11 cellular contexts compared by ENCODE assay signal in the genomic region with DNA sequence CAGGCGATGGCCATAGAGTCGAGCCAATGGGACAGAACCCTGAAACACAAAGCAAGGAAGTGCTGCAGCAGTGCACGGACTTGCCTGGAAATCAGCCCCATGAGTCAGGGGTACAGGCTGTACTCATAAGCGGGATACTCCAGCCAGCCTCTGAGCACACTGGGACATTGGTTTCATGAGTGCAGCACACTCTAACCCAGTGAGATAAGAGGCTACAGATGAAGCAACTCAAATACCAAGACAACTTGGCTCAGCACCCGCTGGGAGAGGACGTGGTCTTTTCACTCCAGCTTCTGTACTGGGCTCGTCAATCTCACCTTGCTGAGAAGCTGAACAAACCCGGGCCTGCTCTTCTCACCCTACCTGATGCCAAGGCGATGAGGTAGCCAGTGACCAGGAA.
DNase-seq lines count a peak whose midpoint lies in the region; ATAC-seq and TF ChIP-seq lines count a peak whose summit lies in the region.
"Had no signal": no experiment of that assay in that cellular context is flagged by ENCODE, and none has a peak within 500 bp of the region (broad histone marks: within the 10 kb centered on the region; RNA-seq: fewer than 3 reads in every experiment).

No MANE protein-coding gene starts in this region.

- TF ChIP-seq CTCF in omental fat pad (IDR thresholded peaks at IDR 0.05), result no peak

- whole genome bisulfite sequencing in aorta, 2 donors, result 9 to 27% methylated on average over 9 of the region's 9 CpGs

- H3K27ac ChIP-seq in aorta (ENCODE audit: low read depth in 1 of 2, low read length in 2 of 2), result peak overlapping the region in 1 of 2 donors; percentile 91
- H3K27ac ChIP-seq: 22Rv1 had no signal

- peak; percentile 98 for ATAC-seq in Right ventricle myocardium inferior
- peak; percentile 90 for ATAC-seq in omental fat pad (ENCODE audit: low FRiP score)
- ATAC-seq in aorta (ENCODE audit: low FRiP score), result peak; percentile 77
- ATAC-seq in activated CD4-positive, CD25-positive, alpha-beta regulatory T cell treated with anti-CD3 and anti-CD28 coated beads, Interleukin-2, amount 50 U/mL, for 24 hours, result no peak

- intact Hi-C loops in Right ventricle myocardium inferior (cut with DNase I), result loop anchor here (1.0 to 5.0 kb wide), 6 partner anchors 22 to 469 kb away; no protein-coding TSS in a partner anchor
- intact Hi-C loops in cardiac septum (cut with DNase I), result no loop called here
- intact Hi-C loops in aorta (cut with DNase I), result no loop called here

- H3K4me3 ChIP-seq in aorta (ENCODE audit: low read length in 2 of 2), result no peak overlapping the region

- H3K9me3 ChIP-seq in aorta (ENCODE audit: control insufficient read depth, low read length), result no peaks in the 10 kb centered on the region

- no peaks in the 10 kb centered on the region for H3K4me1 ChIP-seq in aorta (ENCODE audit: control insufficient read depth in 1 of 2, insufficient read depth in 2 of 2, low read length in 2 of 2)

- H3K36me3 ChIP-seq in aorta (ENCODE audit: control insufficient read depth in 1 of 2, insufficient read depth in 2 of 2, low read length in 1 of 2), result no peaks in the 10 kb centered on the region

- no peaks in the 10 kb centered on the region for H3K27me3 ChIP-seq in aorta (ENCODE audit: control insufficient read depth in 1 of 2, insufficient read depth in 2 of 2, low read length in 1 of 2)

- peak; percentile 85 for DNase-seq in Right ventricle myocardium inferior (ENCODE audit: missing footprints)
- no peak for DNase-seq in cardiac septum (ENCODE audit: low spot score)
- DNase-seq in glomerular endothelial cell (ENCODE audit: extremely low read depth, low read depth, low spot score), result peak; percentile 12
- DNase-seq in omental fat pad (ENCODE audit: low spot score), result no peak
- DNase-seq in aorta, result peak; percentile 78 to 81
- no peak for DNase-seq in C1 segment of cervical spinal cord (lab: John Stamatoyannopoulos, UW)
- no peak for DNase-seq in activated CD4-positive, CD25-positive, alpha-beta regulatory T cell (lab: John Stamatoyannopoulos, UW)
- DNase-seq: activated CD4-positive, alpha-beta T cell treated with anti-CD3 and anti-CD28 coated beads, Interleukin-2, amount 50 U/mL, for 48 hours; CD8-positive, alpha-beta memory T cell had no signal

Comparison
In these comparisons a context has a peak if more than half of its experiments do, and no peak if none do; other contexts are left out.
1. DNase-seq: peak in Right ventricle myocardium inferior (single experiment), glomerular endothelial cell (single experiment) and aorta (2 of 2); none in cardiac septum (single experiment), omental fat pad (single experiment), C1 segment of cervical spinal cord (0 of 14) and activated CD4-positive, CD25-positive, alpha-beta regulatory T cell (0 of 4).
2. ATAC-seq: peak in Right ventricle myocardium inferior (single experiment), omental fat pad (single experiment) and aorta (single experiment); none in activated CD4-positive, CD25-positive, alpha-beta regulatory T cell treated with anti-CD3 and anti-CD28 coated beads, Interleukin-2, amount 50 U/mL, for 24 hours (0 of 2).